In the genomic region with DNA sequence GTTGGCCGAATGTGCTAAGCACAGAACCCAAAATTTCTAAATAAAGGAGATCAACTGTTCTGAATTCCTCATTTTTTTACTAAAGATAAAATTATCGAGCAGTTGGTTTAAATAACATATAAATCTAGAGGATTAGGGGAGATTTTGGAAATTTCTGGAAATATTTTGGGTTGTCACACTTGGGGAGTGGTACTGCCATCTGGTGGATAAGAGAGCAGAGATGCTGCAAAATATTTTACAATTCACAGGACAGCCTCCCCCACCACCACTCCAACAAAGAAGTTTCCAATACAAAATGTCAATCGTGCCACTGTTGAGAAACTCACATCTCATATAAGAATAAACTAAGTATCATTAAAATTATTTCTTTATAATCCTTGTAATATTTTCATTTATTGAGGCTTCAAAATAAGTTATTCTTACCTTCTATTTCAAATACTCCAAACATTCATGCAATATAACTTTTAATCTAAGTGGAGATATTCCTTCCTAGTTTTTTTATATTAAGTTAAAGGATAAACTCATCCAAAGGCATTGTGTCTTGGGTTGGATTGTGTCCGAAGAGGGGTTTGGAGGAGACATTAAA, we compare ENCODE assay signal across 8 cellular contexts. TPM values are rescaled to one million over a fixed set of nuclear protein-coding genes. Genes with fewer than 3 reads are reported as not detected.
DNase-seq lines count a peak whose midpoint lies in the region; ATAC-seq and TF ChIP-seq lines count a peak whose summit lies in the region.

No MANE protein-coding gene starts in this region.

- H3K4me3 ChIP-seq in adrenal gland (no peak overlapping the region), tibial nerve (no peak overlapping the region)

- no peak for TF ChIP-seq EP300 in tibial nerve (IDR thresholded peaks at IDR 0.05)

- peaks cover 0 to 11% of the 10 kb centered on the region in 2 donors for H3K4me1 ChIP-seq in adrenal gland (replicated peaks in 1 of 2)
- H3K4me1 ChIP-seq in tibial nerve: peaks cover 0 to 35% (median 4%) of the 10 kb centered on the region in 4 donors

- H3K9me3 ChIP-seq in adrenal gland (replicated peaks in 1 of 3) (no peaks in the 10 kb centered on the region), tibial nerve (no peaks in the 10 kb centered on the region)

- TF ChIP-seq CTCF in adrenal gland (IDR thresholded peaks at IDR 0.05) (peak; percentile 54 to 77 (median 70)), tibial nerve (IDR thresholded peaks at IDR 0.05) (peak; percentile 57 to 80 (median 72))

- WGBS in adrenal gland, 4 donors: 46 to 53% (median 50%) methylated on average over 4 of the region's 4 CpGs
- WGBS in tibial nerve, 2 donors: 38 to 40% methylated on average over 4 of the region's 4 CpGs

- H3K27ac ChIP-seq in adrenal gland (no peak overlapping the region), tibial nerve (peak overlapping the region; percentile 5 to 72 (median 48))

- H3K36me3 ChIP-seq in adrenal gland (replicated peaks in 1 of 2) (no peaks in the 10 kb centered on the region), tibial nerve (peaks cover 0 to 25% (median 0%) of the 10 kb centered on the region in 3 donors)

- no peaks in the 10 kb centered on the region for H3K27me3 ChIP-seq in adrenal gland
- no peaks in the 10 kb centered on the region for H3K27me3 ChIP-seq in tibial nerve

- intact Hi-C loops in adrenal gland (cut with DNase I): loop anchor here (5.0 to 10.0 kb wide), 2 partner anchors 200 to 263 kb away; no protein-coding TSS in a partner anchor

- ATAC-seq in stimulated activated naive CD8-positive, alpha-beta T cell treated with anti-CD3 and anti-CD28 coated beads, Interleukin-15, Interleukin-2, amounts not matched to agents 100 U/mL and 50 U/mL, for 24 hours: no peak
- ATAC-seq in HG02884 (IDR thresholded peaks at IDR 0.05; ENCODE audit: unreplicated experiment): no peak

- TF ChIP-seq POLR2A in adrenal gland (IDR thresholded peaks at IDR 0.05) (no peak), tibial nerve (IDR thresholded peaks at IDR 0.05) (no peak)

- in situ Hi-C loops in ACHN (cut with HindIII; ENCODE audit: low pct_ligation_motif_present, low pct_unique_long_range_greater_than_20kb, low sequenced_read_pairs): no loop called here

- peak; percentile 37 for DNase-seq in ACHN
- DNase-seq in HCEC 1CT: peak; percentile 13
- DNase-seq in adrenal gland: peak in 4 of 7 donors; percentile 20 to 46 (median 34)
- DNase-seq in hepatic stellate cell (ENCODE audit: low spot score): peak; percentile 21
- DNase-seq in tibial nerve (ENCODE audit: low spot score in 2 of 2): peak in 1 of 2 donors; percentile 36
- DNase-seq in stimulated activated naive CD8-positive, alpha-beta T cell treated with anti-CD3 and anti-CD28 coated beads, Interleukin-15, Interleukin-2, amounts not matched to agents 100 U/mL and 50 U/mL, for 24 hours: no peak
- no peak for DNase-seq in amniotic stem cell (lab: John Stamatoyannopoulos, UW)

RNA-seq across cellular contexts. Expression of a gene that starts 17.0 kb away (rescaled TPM):
- 100 to 1,000 TPM in 7 of 8 donors, 10 to 100 TPM in 1; 81.8 to 247 (median 152) TPM for total RNA-seq in adrenal gland
- 10 to 100 TPM; 21.2 to 47.4 (median 37.0) TPM for polyA plus RNA-seq in adrenal gland
- 100 to 1,000 TPM; 235 to 365 (median 316) TPM for total RNA-seq in tibial nerve

Comparison
In these comparisons a context has a peak if more than half of its experiments do, and no peak if none do; other contexts are left out.
1. DNase-seq: peak in ACHN (single experiment), HCEC 1CT (single experiment), adrenal gland (4 of 7) and hepatic stellate cell (single experiment); none in stimulated activated naive CD8-positive, alpha-beta T cell treated with anti-CD3 and anti-CD28 coated beads, Interleukin-15, Interleukin-2, amounts not matched to agents 100 U/mL and 50 U/mL, for 24 hours (single experiment) and amniotic stem cell (single experiment).
2. H3K27ac ChIP-seq: peak in tibial nerve (4 of 4); none in adrenal gland (0 of 5).